ENCODE assay signal across 1 cellular context in the genomic region with DNA sequence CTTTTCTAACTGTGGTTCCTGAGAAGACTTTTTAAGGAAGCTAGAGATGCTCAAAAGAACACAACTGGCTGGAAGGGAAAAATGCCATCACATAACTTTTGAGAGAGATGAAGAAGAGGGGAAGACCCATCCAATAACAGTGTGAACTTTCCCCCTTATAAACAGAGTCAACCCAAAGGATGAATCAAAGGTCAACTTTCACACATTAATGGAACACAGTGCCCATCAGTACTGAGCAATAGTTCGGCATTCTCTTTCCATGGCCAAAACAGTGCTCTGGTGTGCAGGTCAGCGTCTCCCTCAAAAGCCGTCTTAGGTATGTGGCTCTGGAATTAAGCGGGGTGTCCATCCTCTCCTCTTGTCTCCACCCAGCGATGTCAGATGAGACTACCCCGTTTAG.
TF ChIP-seq lines count a peak whose summit lies in the region.

No MANE protein-coding gene starts in this region.

TF ChIP-seq in SK-N-SH treated with all-trans-retinoic acid at 6 μM for 48 hours, 23 proteins besides CTCF, POLR2A, EP300 and RAD21 (continued from another document):
- TF ChIP-seq, protein P1, sequence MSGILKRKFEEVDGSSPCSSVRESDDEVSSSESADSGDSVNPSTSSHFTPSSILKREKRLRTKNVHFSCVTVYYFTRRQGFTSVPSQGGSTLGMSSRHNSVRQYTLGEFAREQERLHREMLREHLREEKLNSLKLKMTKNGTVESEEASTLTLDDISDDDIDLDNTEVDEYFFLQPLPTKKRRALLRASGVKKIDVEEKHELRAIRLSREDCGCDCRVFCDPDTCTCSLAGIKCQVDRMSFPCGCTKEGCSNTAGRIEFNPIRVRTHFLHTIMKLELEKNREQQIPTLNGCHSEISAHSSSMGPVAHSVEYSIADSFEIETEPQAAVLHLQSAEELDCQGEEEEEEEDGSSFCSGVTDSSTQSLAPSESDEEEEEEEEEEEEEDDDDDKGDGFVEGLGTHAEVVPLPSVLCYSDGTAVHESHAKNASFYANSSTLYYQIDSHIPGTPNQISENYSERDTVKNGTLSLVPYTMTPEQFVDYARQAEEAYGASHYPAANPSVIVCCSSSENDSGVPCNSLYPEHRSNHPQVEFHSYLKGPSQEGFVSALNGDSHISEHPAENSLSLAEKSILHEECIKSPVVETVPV (CRISPR knock-in tag; IDR thresholded peaks at IDR 0.05) = no peak
- TF ChIP-seq ZFP3 (CRISPR knock-in tag; IDR thresholded peaks at IDR 0.05) (no peak), CSDC2 (CRISPR knock-in tag; IDR thresholded peaks at IDR 0.05) (no peak), GLIS3 (CRISPR knock-in tag; IDR thresholded peaks at IDR 0.05) (no peak), SNAI2 (CRISPR knock-in tag; IDR thresholded peaks at IDR 0.05) (no peak), OSR1 (CRISPR knock-in tag; IDR thresholded peaks at IDR 0.05) (no peak), ESRRG (CRISPR knock-in tag; IDR thresholded peaks at IDR 0.05) (no peak)
- TF ChIP-seq, protein P2, sequence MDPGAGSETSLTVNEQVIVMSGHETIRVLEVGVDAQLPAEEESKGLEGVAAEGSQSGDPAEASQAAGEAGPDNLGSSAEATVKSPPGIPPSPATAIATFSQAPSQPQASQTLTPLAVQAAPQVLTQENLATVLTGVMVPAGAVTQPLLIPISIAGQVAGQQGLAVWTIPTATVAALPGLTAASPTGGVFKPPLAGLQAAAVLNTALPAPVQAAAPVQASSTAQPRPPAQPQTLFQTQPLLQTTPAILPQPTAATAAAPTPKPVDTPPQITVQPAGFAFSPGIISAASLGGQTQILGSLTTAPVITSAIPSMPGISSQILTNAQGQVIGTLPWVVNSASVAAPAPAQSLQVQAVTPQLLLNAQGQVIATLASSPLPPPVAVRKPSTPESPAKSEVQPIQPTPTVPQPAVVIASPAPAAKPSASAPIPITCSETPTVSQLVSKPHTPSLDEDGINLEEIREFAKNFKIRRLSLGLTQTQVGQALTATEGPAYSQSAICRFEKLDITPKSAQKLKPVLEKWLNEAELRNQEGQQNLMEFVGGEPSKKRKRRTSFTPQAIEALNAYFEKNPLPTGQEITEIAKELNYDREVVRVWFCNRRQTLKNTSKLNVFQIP (CRISPR knock-in tag; IDR thresholded peaks at IDR 0.05; ENCODE audit: borderline replicate concordance, low read depth) = no peak
